ENCODE assay signal across 1 cellular context in the genomic region with DNA sequence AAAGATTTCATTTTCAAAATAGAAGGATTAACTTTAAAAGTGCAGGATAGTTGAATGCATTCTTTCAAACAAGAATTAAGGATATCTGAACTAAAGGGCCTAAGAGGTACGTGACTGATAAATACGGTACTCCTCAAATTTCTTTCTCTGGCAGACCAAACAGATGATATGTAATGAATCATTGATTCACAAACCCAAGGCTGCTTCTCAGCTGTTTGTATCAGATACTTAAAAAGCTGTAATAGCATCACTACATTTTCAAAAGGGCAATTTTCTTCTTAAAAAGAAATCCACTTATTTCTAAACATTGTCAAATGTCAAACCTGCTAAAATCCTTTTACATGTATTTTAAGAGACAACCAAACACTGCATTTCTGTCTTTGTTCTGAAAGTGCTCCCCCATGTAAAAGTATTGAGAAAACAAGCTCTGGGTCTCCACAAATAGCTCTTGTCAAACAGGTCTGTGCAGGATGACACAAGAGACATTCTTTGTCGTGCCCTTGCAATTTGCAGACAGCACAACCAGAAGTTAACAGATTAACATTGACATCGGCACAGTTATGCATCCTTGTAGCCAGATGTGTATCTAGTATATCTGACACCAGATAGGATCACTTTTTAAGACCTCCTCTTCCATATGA.
TF ChIP-seq lines count a peak whose summit lies in the region.

No MANE protein-coding gene starts in this region.

TF ChIP-seq in K562, 482 proteins besides CTCF, POLR2A, EP300 and RAD21:
- TF ChIP-seq ZNF384 (IDR thresholded peaks at IDR 0.05; ENCODE audit: low read depth, low read length) (no peak), IRF2 (CRISPR knock-in tag; IDR thresholded peaks at IDR 0.05) (no peak), CHD2 (IDR thresholded peaks at IDR 0.05; ENCODE audit: low read depth, low read length) (no peak), ZNF3 (CRISPR knock-in tag; IDR thresholded peaks at IDR 0.05) (no peak), TGIF2 (CRISPR knock-in tag; IDR thresholded peaks at IDR 0.05) (no peak), NBN (IDR thresholded peaks at IDR 0.05; ENCODE audit: low read depth) (no peak), CBFB (CRISPR knock-in tag; IDR thresholded peaks at IDR 0.05) (no peak), ZNF778 (CRISPR knock-in tag; IDR thresholded peaks at IDR 0.05) (no peak), NR3C1 (CRISPR knock-in tag; IDR thresholded peaks at IDR 0.05) (no peak), ZBED1 (IDR thresholded peaks at IDR 0.05) (no peak), ZBTB1 (CRISPR knock-in tag; IDR thresholded peaks at IDR 0.05; ENCODE audit: borderline replicate concordance, low read depth) (no peak), ZNF561 (CRISPR knock-in tag; conservative IDR thresholded peaks at IDR 0.05) (no peak)
- TF ChIP-seq, protein P1, sequence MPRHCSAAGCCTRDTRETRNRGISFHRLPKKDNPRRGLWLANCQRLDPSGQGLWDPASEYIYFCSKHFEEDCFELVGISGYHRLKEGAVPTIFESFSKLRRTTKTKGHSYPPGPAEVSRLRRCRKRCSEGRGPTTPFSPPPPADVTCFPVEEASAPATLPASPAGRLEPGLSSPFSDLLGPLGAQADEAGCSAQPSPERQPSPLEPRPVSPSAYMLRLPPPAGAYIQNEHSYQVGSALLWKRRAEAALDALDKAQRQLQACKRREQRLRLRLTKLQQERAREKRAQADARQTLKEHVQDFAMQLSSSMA (CRISPR knock-in tag; IDR thresholded peaks at IDR 0.05) = no peak
- TF ChIP-seq, protein P2, sequence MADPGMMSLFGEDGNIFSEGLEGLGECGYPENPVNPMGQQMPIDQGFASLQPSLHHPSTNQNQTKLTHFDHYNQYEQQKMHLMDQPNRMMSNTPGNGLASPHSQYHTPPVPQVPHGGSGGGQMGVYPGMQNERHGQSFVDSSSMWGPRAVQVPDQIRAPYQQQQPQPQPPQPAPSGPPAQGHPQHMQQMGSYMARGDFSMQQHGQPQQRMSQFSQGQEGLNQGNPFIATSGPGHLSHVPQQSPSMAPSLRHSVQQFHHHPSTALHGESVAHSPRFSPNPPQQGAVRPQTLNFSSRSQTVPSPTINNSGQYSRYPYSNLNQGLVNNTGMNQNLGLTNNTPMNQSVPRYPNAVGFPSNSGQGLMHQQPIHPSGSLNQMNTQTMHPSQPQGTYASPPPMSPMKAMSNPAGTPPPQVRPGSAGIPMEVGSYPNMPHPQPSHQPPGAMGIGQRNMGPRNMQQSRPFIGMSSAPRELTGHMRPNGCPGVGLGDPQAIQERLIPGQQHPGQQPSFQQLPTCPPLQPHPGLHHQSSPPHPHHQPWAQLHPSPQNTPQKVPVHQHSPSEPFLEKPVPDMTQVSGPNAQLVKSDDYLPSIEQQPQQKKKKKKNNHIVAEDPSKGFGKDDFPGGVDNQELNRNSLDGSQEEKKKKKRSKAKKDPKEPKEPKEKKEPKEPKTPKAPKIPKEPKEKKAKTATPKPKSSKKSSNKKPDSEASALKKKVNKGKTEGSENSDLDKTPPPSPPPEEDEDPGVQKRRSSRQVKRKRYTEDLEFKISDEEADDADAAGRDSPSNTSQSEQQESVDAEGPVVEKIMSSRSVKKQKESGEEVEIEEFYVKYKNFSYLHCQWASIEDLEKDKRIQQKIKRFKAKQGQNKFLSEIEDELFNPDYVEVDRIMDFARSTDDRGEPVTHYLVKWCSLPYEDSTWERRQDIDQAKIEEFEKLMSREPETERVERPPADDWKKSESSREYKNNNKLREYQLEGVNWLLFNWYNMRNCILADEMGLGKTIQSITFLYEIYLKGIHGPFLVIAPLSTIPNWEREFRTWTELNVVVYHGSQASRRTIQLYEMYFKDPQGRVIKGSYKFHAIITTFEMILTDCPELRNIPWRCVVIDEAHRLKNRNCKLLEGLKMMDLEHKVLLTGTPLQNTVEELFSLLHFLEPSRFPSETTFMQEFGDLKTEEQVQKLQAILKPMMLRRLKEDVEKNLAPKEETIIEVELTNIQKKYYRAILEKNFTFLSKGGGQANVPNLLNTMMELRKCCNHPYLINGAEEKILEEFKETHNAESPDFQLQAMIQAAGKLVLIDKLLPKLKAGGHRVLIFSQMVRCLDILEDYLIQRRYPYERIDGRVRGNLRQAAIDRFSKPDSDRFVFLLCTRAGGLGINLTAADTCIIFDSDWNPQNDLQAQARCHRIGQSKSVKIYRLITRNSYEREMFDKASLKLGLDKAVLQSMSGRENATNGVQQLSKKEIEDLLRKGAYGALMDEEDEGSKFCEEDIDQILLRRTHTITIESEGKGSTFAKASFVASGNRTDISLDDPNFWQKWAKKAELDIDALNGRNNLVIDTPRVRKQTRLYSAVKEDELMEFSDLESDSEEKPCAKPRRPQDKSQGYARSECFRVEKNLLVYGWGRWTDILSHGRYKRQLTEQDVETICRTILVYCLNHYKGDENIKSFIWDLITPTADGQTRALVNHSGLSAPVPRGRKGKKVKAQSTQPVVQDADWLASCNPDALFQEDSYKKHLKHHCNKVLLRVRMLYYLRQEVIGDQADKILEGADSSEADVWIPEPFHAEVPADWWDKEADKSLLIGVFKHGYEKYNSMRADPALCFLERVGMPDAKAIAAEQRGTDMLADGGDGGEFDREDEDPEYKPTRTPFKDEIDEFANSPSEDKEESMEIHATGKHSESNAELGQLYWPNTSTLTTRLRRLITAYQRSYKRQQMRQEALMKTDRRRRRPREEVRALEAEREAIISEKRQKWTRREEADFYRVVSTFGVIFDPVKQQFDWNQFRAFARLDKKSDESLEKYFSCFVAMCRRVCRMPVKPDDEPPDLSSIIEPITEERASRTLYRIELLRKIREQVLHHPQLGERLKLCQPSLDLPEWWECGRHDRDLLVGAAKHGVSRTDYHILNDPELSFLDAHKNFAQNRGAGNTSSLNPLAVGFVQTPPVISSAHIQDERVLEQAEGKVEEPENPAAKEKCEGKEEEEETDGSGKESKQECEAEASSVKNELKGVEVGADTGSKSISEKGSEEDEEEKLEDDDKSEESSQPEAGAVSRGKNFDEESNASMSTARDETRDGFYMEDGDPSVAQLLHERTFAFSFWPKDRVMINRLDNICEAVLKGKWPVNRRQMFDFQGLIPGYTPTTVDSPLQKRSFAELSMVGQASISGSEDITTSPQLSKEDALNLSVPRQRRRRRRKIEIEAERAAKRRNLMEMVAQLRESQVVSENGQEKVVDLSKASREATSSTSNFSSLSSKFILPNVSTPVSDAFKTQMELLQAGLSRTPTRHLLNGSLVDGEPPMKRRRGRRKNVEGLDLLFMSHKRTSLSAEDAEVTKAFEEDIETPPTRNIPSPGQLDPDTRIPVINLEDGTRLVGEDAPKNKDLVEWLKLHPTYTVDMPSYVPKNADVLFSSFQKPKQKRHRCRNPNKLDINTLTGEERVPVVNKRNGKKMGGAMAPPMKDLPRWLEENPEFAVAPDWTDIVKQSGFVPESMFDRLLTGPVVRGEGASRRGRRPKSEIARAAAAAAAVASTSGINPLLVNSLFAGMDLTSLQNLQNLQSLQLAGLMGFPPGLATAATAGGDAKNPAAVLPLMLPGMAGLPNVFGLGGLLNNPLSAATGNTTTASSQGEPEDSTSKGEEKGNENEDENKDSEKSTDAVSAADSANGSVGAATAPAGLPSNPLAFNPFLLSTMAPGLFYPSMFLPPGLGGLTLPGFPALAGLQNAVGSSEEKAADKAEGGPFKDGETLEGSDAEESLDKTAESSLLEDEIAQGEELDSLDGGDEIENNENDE (IDR thresholded peaks at IDR 0.05; ENCODE audit: low read depth, low read length) = no peak
- TF ChIP-seq, protein P3, sequence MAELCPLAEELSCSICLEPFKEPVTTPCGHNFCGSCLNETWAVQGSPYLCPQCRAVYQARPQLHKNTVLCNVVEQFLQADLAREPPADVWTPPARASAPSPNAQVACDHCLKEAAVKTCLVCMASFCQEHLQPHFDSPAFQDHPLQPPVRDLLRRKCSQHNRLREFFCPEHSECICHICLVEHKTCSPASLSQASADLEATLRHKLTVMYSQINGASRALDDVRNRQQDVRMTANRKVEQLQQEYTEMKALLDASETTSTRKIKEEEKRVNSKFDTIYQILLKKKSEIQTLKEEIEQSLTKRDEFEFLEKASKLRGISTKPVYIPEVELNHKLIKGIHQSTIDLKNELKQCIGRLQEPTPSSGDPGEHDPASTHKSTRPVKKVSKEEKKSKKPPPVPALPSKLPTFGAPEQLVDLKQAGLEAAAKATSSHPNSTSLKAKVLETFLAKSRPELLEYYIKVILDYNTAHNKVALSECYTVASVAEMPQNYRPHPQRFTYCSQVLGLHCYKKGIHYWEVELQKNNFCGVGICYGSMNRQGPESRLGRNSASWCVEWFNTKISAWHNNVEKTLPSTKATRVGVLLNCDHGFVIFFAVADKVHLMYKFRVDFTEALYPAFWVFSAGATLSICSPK (IDR thresholded peaks at IDR 0.05; ENCODE audit: borderline replicate concordance) = no peak
- TF ChIP-seq, protein P4, sequence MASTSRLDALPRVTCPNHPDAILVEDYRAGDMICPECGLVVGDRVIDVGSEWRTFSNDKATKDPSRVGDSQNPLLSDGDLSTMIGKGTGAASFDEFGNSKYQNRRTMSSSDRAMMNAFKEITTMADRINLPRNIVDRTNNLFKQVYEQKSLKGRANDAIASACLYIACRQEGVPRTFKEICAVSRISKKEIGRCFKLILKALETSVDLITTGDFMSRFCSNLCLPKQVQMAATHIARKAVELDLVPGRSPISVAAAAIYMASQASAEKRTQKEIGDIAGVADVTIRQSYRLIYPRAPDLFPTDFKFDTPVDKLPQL (IDR thresholded peaks at IDR 0.05; ENCODE audit: extremely low read depth, insufficient read length) = no peak
